1 cellular context compared by ENCODE assay signal in the genomic region with DNA sequence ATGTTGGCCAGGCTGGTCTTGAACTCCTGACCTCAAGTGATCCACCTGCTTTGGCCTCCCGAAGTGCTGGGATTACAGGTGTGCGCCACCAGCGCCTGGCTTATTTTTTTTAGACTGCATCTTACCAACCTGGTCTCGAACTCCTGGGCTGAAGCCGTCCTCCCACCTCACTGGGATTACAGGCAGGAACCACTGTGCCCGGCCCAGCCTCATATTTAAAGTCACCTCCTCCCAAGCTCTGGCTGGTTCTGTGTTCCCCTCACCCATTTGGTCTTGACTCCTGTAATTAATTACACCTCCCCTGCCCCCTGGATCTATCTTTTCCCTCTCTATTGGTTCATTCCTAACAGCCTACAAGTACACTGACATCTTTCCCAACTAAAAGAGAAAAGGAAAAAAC.
TF ChIP-seq lines count a peak whose summit lies in the region.

No MANE protein-coding gene starts in this region.

TF ChIP-seq in WTC11, 78 proteins besides CTCF, POLR2A, EP300 and RAD21 (continued from another document):
- TF ChIP-seq, protein P1, sequence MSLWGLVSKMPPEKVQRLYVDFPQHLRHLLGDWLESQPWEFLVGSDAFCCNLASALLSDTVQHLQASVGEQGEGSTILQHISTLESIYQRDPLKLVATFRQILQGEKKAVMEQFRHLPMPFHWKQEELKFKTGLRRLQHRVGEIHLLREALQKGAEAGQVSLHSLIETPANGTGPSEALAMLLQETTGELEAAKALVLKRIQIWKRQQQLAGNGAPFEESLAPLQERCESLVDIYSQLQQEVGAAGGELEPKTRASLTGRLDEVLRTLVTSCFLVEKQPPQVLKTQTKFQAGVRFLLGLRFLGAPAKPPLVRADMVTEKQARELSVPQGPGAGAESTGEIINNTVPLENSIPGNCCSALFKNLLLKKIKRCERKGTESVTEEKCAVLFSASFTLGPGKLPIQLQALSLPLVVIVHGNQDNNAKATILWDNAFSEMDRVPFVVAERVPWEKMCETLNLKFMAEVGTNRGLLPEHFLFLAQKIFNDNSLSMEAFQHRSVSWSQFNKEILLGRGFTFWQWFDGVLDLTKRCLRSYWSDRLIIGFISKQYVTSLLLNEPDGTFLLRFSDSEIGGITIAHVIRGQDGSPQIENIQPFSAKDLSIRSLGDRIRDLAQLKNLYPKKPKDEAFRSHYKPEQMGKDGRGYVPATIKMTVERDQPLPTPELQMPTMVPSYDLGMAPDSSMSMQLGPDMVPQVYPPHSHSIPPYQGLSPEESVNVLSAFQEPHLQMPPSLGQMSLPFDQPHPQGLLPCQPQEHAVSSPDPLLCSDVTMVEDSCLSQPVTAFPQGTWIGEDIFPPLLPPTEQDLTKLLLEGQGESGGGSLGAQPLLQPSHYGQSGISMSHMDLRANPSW (CRISPR knock-in tag; conservative IDR thresholded peaks at IDR 0.05; ENCODE audit: low read depth) = no peak
- TF ChIP-seq GTF2I (CRISPR knock-in tag; conservative IDR thresholded peaks at IDR 0.05) = no peak
- TF ChIP-seq, protein P2, sequence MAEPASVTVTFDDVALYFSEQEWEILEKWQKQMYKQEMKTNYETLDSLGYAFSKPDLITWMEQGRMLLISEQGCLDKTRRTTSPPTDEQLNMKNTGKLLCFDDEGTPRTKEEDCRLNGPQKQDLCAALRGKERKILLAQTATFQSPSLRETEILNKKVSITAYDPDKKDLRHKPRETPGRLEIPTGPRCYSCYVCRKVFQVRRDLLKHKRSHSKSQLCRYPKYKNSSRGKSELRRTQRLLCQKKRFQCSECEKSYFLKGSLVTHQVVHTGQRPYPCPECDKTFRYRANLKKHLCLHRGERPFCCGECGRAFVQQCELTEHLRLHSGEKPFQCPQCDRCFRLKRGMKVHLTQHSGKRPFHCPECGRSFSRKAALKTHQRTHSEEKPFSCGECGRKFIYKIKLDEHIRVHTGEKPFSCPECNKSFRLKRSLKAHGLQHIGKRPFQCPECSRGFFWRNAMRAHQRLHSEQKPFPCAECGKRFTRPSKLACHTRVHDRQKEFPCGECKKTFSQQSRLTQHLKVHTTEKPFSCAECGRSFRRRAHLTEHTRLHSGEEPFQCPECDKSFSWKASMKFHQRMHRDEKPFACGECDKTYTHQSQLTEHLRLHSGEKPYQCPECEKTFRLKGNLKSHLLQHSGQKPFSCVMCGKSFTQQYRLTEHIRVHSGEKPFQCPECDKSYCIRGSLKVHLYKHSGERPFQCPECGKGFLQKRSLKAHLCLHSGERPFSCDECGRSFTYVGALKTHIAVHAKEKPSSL (CRISPR knock-in tag; conservative IDR thresholded peaks at IDR 0.05) = no peak
- TF ChIP-seq, protein P3, sequence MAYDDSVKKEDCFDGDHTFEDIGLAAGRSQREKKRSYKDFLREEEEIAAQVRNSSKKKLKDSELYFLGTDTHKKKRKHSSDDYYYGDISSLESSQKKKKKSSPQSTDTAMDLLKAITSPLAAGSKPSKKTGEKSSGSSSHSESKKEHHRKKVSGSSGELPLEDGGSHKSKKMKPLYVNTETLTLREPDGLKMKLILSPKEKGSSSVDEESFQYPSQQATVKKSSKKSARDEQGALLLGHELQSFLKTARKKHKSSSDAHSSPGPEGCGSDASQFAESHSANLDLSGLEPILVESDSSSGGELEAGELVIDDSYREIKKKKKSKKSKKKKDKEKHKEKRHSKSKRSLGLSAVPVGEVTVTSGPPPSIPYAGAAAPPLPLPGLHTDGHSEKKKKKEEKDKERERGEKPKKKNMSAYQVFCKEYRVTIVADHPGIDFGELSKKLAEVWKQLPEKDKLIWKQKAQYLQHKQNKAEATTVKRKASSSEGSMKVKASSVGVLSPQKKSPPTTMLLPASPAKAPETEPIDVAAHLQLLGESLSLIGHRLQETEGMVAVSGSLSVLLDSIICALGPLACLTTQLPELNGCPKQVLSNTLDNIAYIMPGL (CRISPR knock-in tag; IDR thresholded peaks at IDR 0.05) = no peak
- TF ChIP-seq GRHL2 (CRISPR knock-in tag; IDR thresholded peaks at IDR 0.05; ENCODE audit: insufficient replicate concordance, severe bottlenecking) = no peak
- TF ChIP-seq NR2C2 (CRISPR knock-in tag; IDR thresholded peaks at IDR 0.05) = no peak
